In genomic region chr3:183116051-183116614, GRCh38 we compare ENCODE assay signal across 8 cellular contexts. TPM values are rescaled to one million over a fixed set of nuclear protein-coding genes. Genes with fewer than 3 reads are reported as not detected.
DNase-seq lines count a peak whose midpoint lies in the region; ATAC-seq and TF ChIP-seq lines count a peak whose summit lies in the region.

No MANE protein-coding gene starts in this region.

- peak; percentile 90 for ATAC-seq in GM21360 (IDR thresholded peaks at IDR 0.05; ENCODE audit: unreplicated experiment)

- H3K4me3 Mint-ChIP-seq in CD8-positive, alpha-beta memory T cell, result peak overlapping the region; percentile 23 to 75 (median 58)

- peaks cover 6% of the 10 kb centered on the region for H3K4me1 ChIP-seq in CD8-positive, alpha-beta memory T cell (ENCODE audit: insufficient read depth, low read length)
- H3K4me1 ChIP-seq in HUES6 (ENCODE audit: control insufficient read depth, insufficient read depth, low read length) (peaks cover 13% of the 10 kb centered on the region), OCI-LY7 (ENCODE audit: insufficient read depth, low read length, poor library complexity, severe bottlenecking) (peaks cover 32% of the 10 kb centered on the region)

- H3K9me3 Mint-ChIP-seq in CD8-positive, alpha-beta memory T cell, result peaks cover 0 to 2% (median 0%) of the 10 kb centered on the region in 5 donors

- no peak overlapping the region for H3K27ac ChIP-seq in CD8-positive, alpha-beta memory T cell (ENCODE audit: low read depth, low read length)
- no peak overlapping the region for H3K27ac ChIP-seq in HUES6 (ENCODE audit: low read depth, low read length)
- peak overlapping the region; percentile 67 for H3K27ac ChIP-seq in OCI-LY7 (ENCODE audit: low read depth, low read length, poor library complexity, severe bottlenecking)

- no peak for TF ChIP-seq CTCF in OCI-LY7 (conservative IDR thresholded peaks at IDR 0.05; ENCODE audit: low read length)

- peak overlapping the region; percentile 93 for H3K4me2 ChIP-seq in OCI-LY7 (ENCODE audit: low read length)

- H3K79me2 ChIP-seq in OCI-LY7 (ENCODE audit: insufficient read depth, low read depth, low read length), result no peaks in the 10 kb centered on the region

- no peaks in the 10 kb centered on the region for H3K9me2 ChIP-seq in OCI-LY7 (ENCODE audit: insufficient read depth, low read length)

- peaks cover 0 to 3% (median 0%) of the 10 kb centered on the region in 3 donors for H3K36me3 Mint-ChIP-seq in CD8-positive, alpha-beta memory T cell

- H3K9me3 ChIP-seq in CD8-positive, alpha-beta memory T cell (ENCODE audit: low read length), result no peaks in the 10 kb centered on the region
- H3K9me3 ChIP-seq in HUES6 (ENCODE audit: control insufficient read depth, insufficient read depth, low read depth, low read length) (peaks cover 4% of the 10 kb centered on the region; the same call in 1 of the 2 replicates), OCI-LY7 (ENCODE audit: low read length) (no peaks in the 10 kb centered on the region), iPS-18c (ENCODE audit: control insufficient read depth, insufficient read depth, low read length) (no peaks in the 10 kb centered on the region)

- H3K36me3 ChIP-seq in CD8-positive, alpha-beta memory T cell (ENCODE audit: insufficient read depth, low read length), result no peaks in the 10 kb centered on the region
- H3K36me3 ChIP-seq in HUES6 (ENCODE audit: control insufficient read depth, insufficient read depth, low read length), result no peaks in the 10 kb centered on the region
- H3K36me3 ChIP-seq in OCI-LY7 (ENCODE audit: insufficient read depth, low read length), result no peaks in the 10 kb centered on the region

- no TSS peak for BruUV-seq in OCI-LY7 (replicated peaks; lab: Mats Ljungman, UMichigan)

- peak in 4 of 5 donors; percentile 23 to 67 (median 46) for DNase-seq in CD8-positive, alpha-beta memory T cell
- DNase-seq in OCI-LY7 (ENCODE audit: low spot score) (peak; percentile 99), activated gamma-delta T cell (lab: John Stamatoyannopoulos, UW) (peak; percentile 12), pons (ENCODE audit: low spot score) (no peak)
- peak; percentile 31 to 42 for DNase-seq in stimulated activated CD4-positive, alpha-beta T cell treated with anti-CD3 and anti-CD28 coated beads, Interleukin-1b, Interleukin-23, amount 100 ng/mL, for 4 hours (ENCODE audit: low read depth in 2 of 2)

- intact Hi-C loops in OCI-LY7 (cut with micrococcal nuclease; ENCODE audit: unreplicated experiment), result loop anchor here (1.0 to 5.0 kb wide), 4 partner anchors 17 to 402 kb away; partner anchors contain the start of gene MCCC1

- peaks cover 9 to 22% of the 10 kb centered on the region in 2 donors for H3K27me3 Mint-ChIP-seq in CD8-positive, alpha-beta memory T cell

- H3K4me1 Mint-ChIP-seq in CD8-positive, alpha-beta memory T cell, result peaks cover 0 to 8% (median 4%) of the 10 kb centered on the region in 3 donors

- POLR2A ChIA-PET in CD8-positive, alpha-beta memory T cell (lab: Charles Lee), result no interaction called here
- POLR2A ChIA-PET in OCI-LY7 (lab: Charles Lee), result interaction anchor here (0.6 to 2.1 kb wide), 11 partner anchors 8 to 1030 kb away, joined by 3 to 10 read pairs (median 4); partner anchors contain the start of genes EIF2B5 and MCCC1

- CTCF ChIA-PET in CD8-positive, alpha-beta memory T cell (lab: Charles Lee), result interaction anchor here (1.3 kb wide), 1 partner anchor 272 kb away, joined by 4 read pairs; no protein-coding TSS in a partner anchor
- CTCF ChIA-PET in OCI-LY7 (lab: Charles Lee; ENCODE audit: unreplicated experiment), result interaction anchor here (0.6 kb wide), 1 partner anchor 464 kb away, joined by 3 read pairs; no protein-coding TSS in a partner anchor

- H4K20me1 ChIP-seq in OCI-LY7 (ENCODE audit: insufficient read depth, low read length), result no peaks in the 10 kb centered on the region

- H2AFZ ChIP-seq in OCI-LY7 (ENCODE audit: low read length), result peak overlapping the region; percentile 80

- H3K9ac ChIP-seq in HUES6 (ENCODE audit: low read length), result no peak overlapping the region

- H3K4me3 ChIP-seq in CD8-positive, alpha-beta memory T cell (ENCODE audit: low read length), result peak overlapping the region; percentile 34
- H3K4me3 ChIP-seq in HUES6 (ENCODE audit: low read depth, low read length), result peak overlapping the region; percentile 64
- H3K4me3 ChIP-seq in OCI-LY7 (ENCODE audit: low read depth, low read length, poor library complexity, severe bottlenecking), result peak overlapping the region; percentile 56
- peak overlapping the region; percentile 44 for H3K4me3 ChIP-seq in iPS-18c (ENCODE audit: insufficient read depth, low read depth, low read length)

- no peaks in the 10 kb centered on the region for H3K27me3 ChIP-seq in CD8-positive, alpha-beta memory T cell (ENCODE audit: insufficient read depth, low read length, poor library complexity, severe bottlenecking)
- peaks cover 37% of the 10 kb centered on the region for H3K27me3 ChIP-seq in HUES6 (ENCODE audit: control insufficient read depth, insufficient read depth, low read length)

- no peak overlapping the region for H3K27ac Mint-ChIP-seq in CD8-positive, alpha-beta memory T cell

RNA-seq across cellular contexts. Expression of gene MCCC1, which starts 16.8 kb away (rescaled TPM):
- total RNA-seq in CD8-positive, alpha-beta memory T cell, result 10 to 100 TPM; 32.8 TPM
- 26.3 TPM for polyA plus RNA-seq in CD8-positive, alpha-beta memory T cell
- total RNA-seq in OCI-LY7 (2014; rRNA removed; shearing (Covaris generic)), result 29.9 and 39.9 TPM in 2 replicates
- total RNA-seq in OCI-LY7 (2022), result 55.2 and 57.5 TPM in 2 replicates

RNA-seq across cellular contexts. Expression of gene LAMP3, which starts 46.4 kb away (rescaled TPM):
- total RNA-seq in CD8-positive, alpha-beta memory T cell, result 1 to 10 TPM; 1.5 to 1.7 TPM
- 4.8 TPM for polyA plus RNA-seq in CD8-positive, alpha-beta memory T cell
- not detected in 2 replicates for total RNA-seq in OCI-LY7 (2014; rRNA removed; shearing (Covaris generic))
- total RNA-seq in OCI-LY7 (2022), result not detected in 2 replicates
